8 cellular contexts compared by ENCODE assay signal in the genomic region with DNA sequence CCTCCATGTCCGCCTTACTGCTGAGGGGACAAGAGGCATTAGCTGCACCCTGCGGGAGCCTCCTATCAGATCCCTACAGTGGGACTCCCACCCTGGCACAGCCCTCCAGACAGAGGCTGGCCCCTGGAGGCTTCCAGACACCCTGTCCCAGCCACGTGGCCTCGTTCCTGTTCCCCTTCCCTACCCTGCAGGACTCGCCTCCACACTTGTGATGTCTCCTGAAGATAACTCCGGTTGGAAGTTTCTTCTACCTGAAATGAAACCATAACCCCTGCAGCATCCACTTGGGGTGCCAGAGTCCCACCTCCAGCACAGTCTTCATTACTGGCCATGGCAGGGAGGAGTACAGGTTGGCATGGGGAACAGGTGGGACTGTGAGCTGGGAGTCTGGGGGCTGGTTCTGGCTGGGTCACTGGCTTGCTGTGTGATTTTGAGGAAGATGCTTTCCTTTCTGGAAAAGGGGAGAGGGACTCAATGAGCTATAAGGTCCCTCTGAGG. TPM values are rescaled to one million over a fixed set of nuclear protein-coding genes. Genes with fewer than 3 reads are reported as not detected.
DNase-seq lines count a peak whose midpoint lies in the region; ATAC-seq and TF ChIP-seq lines count a peak whose summit lies in the region.

No MANE protein-coding gene starts in this region.

- CTCF ChIA-PET in BJ (lab: Yijun Ruan, JAX): interaction anchor here (1.0 to 6.5 kb wide), 11 partner anchors 9 to 95 kb away, joined by 3 to 79 read pairs (median 5); partner anchors contain the start of genes GGA1, LGALS1 and NOL12
- CTCF ChIA-PET in naive thymus-derived CD4-positive, alpha-beta T cell (lab: Charles Lee): interaction anchor here (0.6 to 20.3 kb wide), 6 partner anchors 5 to 405 kb away, joined by 3 to 292 read pairs (median 128); partner anchors contain the start of genes LGALS1, NOL12 and SH3BP1

- H3K79me2 ChIP-seq in Karpas-422 (ENCODE audit: low read length): no peaks in the 10 kb centered on the region

- H2AFZ ChIP-seq in Karpas-422 (ENCODE audit: low read length): no peak overlapping the region

- peaks cover 0 to 4% (median 0%) of the 10 kb centered on the region in 5 donors for H3K36me3 Mint-ChIP-seq in naive thymus-derived CD4-positive, alpha-beta T cell

- H3K9me2 ChIP-seq in Karpas-422 (replicated peaks; ENCODE audit: insufficient read depth, low read length): no peaks in the 10 kb centered on the region

- H3K4me3 ChIP-seq in BJ (ENCODE audit: low read depth, low read length) (no peak overlapping the region), Karpas-422 (ENCODE audit: low read length) (peak overlapping the region; percentile 48; the same call in 1 of the 2 replicates)
- H3K4me3 ChIP-seq in naive thymus-derived CD4-positive, alpha-beta T cell (ENCODE audit: low read length): peak overlapping the region; percentile 53

- peaks cover 22 to 66% (median 63%) of the 10 kb centered on the region in 7 donors for H3K4me1 Mint-ChIP-seq in naive thymus-derived CD4-positive, alpha-beta T cell

- H3K27ac Mint-ChIP-seq in naive thymus-derived CD4-positive, alpha-beta T cell: peak overlapping the region; percentile 86 to 98 (median 93)

- H3K9me3 Mint-ChIP-seq in naive thymus-derived CD4-positive, alpha-beta T cell: no peaks in the 10 kb centered on the region

- intact Hi-C loops in naive thymus-derived CD4-positive, alpha-beta T cell (cut with micrococcal nuclease): loop anchor here in 1 of 2 donors (5.0 kb wide), 1 partner anchor 113 kb away; no protein-coding TSS in a partner anchor

- no peak for ATAC-seq in naive thymus-derived CD4-positive, alpha-beta T cell
- no peak for ATAC-seq in GM21723 (IDR thresholded peaks at IDR 0.05; ENCODE audit: unreplicated experiment)

- POLR2A ChIA-PET in BJ (lab: Charles Lee): no interaction called here
- POLR2A ChIA-PET in naive thymus-derived CD4-positive, alpha-beta T cell (lab: Charles Lee): interaction anchor here (0.6 to 5.0 kb wide), 8 partner anchors 23 to 52 kb away, joined by 3 to 34 read pairs (median 5); partner anchors contain the start of genes LGALS1, NOL12 and PDXP

- H3K27me3 ChIP-seq in BJ (ENCODE audit: control insufficient read depth, insufficient read depth, low read length) (no peaks in the 10 kb centered on the region), Karpas-422 (ENCODE audit: low read length) (no peaks in the 10 kb centered on the region)
- no peaks in the 10 kb centered on the region for H3K27me3 ChIP-seq in naive thymus-derived CD4-positive, alpha-beta T cell (ENCODE audit: control insufficient read depth in 2 of 2, insufficient read depth in 2 of 2, low read length in 2 of 2)

- H3K4me1 ChIP-seq in Karpas-422 (ENCODE audit: low read length): peaks cover 53% of the 10 kb centered on the region
- peaks cover 53 to 74% of the 10 kb centered on the region in 2 donors for H3K4me1 ChIP-seq in naive thymus-derived CD4-positive, alpha-beta T cell (ENCODE audit: control insufficient read depth in 2 of 2, insufficient read depth in 2 of 2, low read length in 2 of 2)

- no peaks in the 10 kb centered on the region for H4K20me1 ChIP-seq in Karpas-422 (ENCODE audit: insufficient read depth, low read depth, low read length)

- in situ Hi-C loops in T47D (cut with HindIII; ENCODE audit: low pct_unique_long_range_greater_than_20kb, low sequenced_read_pairs): no loop called here

- peak overlapping the region; percentile 62 to 83 (median 74) for H3K4me3 Mint-ChIP-seq in naive thymus-derived CD4-positive, alpha-beta T cell

- peaks cover 4% of the 10 kb centered on the region for H3K36me3 ChIP-seq in BJ (ENCODE audit: control insufficient read depth, insufficient read depth, low read length)
- peaks cover 5% of the 10 kb centered on the region; the same call in 1 of the 2 replicates for H3K36me3 ChIP-seq in Karpas-422 (ENCODE audit: insufficient read depth, low read length)
- peaks cover 0 to 32% (median 0%) of the 10 kb centered on the region in 3 experiments for H3K36me3 ChIP-seq in naive thymus-derived CD4-positive, alpha-beta T cell (ENCODE audit: control insufficient read depth in 2 of 3, insufficient read depth in 3 of 3, low read length in 3 of 3)

- TF ChIP-seq CTCF in BJ (IDR thresholded peaks at IDR 0.05; ENCODE audit: insufficient read depth, low read depth, low read length): peak; percentile 43; the same call in 1 of the 2 replicates

- no peak for DNase-seq in BJ (ENCODE audit: low read depth)
- DNase-seq in Karpas-422: peak; percentile 70
- peak; percentile 43 to 62 for DNase-seq in T47D (ENCODE audit: low read depth in 1 of 2, low spot score in 1 of 2)
- no peak for DNase-seq in naive thymus-derived CD4-positive, alpha-beta T cell
- DNase-seq in NAMALWA (ENCODE audit: low spot score): no peak
- no peak for DNase-seq in GM19238 (ENCODE audit: insufficient read length, low spot score)
- no peak for DNase-seq in HCEC 1CT

- H3K9me3 ChIP-seq in Karpas-422 (ENCODE audit: low read length): no peaks in the 10 kb centered on the region
- H3K9me3 ChIP-seq in naive thymus-derived CD4-positive, alpha-beta T cell (ENCODE audit: control insufficient read depth in 2 of 3, low read length in 3 of 3): no peaks in the 10 kb centered on the region

- H3K9ac ChIP-seq in Karpas-422 (ENCODE audit: low read length): peak overlapping the region; percentile 63

- peak overlapping the region; percentile 90 for H3K27ac ChIP-seq in Karpas-422 (ENCODE audit: low read length)
- peak overlapping the region; percentile 71 for H3K27ac ChIP-seq in naive thymus-derived CD4-positive, alpha-beta T cell (ENCODE audit: low read depth, low read length)

- H3K4me2 ChIP-seq in Karpas-422 (ENCODE audit: low read depth, low read length, poor library complexity, severe bottlenecking): peak overlapping the region; percentile 57

- no peaks in the 10 kb centered on the region for H3K27me3 Mint-ChIP-seq in naive thymus-derived CD4-positive, alpha-beta T cell

RNA-seq across cellular contexts. Expression of gene SH3BP1, which starts 4.9 kb away (rescaled TPM):
- polyA plus RNA-seq in BJ (2011; rRNA removed): 4.7 and 5.8 TPM in 2 replicates
- 3.3 and 6.2 TPM in 2 replicates for polyA minus RNA-seq in BJ (2011; rRNA and poly(A)+ RNA removed)
- total RNA-seq in Karpas-422 (2014; rRNA removed; shearing (Covaris generic); ENCODE audit: low replicate concordance): 43.2 and 50.4 TPM in 2 replicates
- total RNA-seq in naive thymus-derived CD4-positive, alpha-beta T cell: 100 to 1,000 TPM in 2 of 5 experiments, 10 to 100 TPM in 3; 66.4 to 157 (median 89.2) TPM
- polyA plus RNA-seq in naive thymus-derived CD4-positive, alpha-beta T cell: 10 to 100 TPM; 12.9 to 23.0 TPM

RNA-seq across cellular contexts. Expression of gene PDXP, which starts 24.0 kb away (rescaled TPM):
- 16.4 and 24.0 TPM in 2 replicates for polyA plus RNA-seq in BJ (2011; rRNA removed)
- polyA minus RNA-seq in BJ (2011; rRNA and poly(A)+ RNA removed): 5.9 and 11.8 TPM in 2 replicates
- total RNA-seq in Karpas-422 (2014; rRNA removed; shearing (Covaris generic); ENCODE audit: low replicate concordance): 75.3 and 78.9 TPM in 2 replicates
- 10 to 100 TPM in 1 of 5 experiments, 1 to 10 TPM in 4; 3.9 to 27.4 (median 7.5) TPM for total RNA-seq in naive thymus-derived CD4-positive, alpha-beta T cell
- 1 to 10 TPM; 1.9 to 3.6 TPM for polyA plus RNA-seq in naive thymus-derived CD4-positive, alpha-beta T cell

RNA-seq across cellular contexts. Expression of gene GGA1, which starts 25.9 kb away (rescaled TPM):
- polyA plus RNA-seq in BJ (2011; rRNA removed): 22.5 and 34.6 TPM in 2 replicates
- 16.4 and 26.2 TPM in 2 replicates for polyA minus RNA-seq in BJ (2011; rRNA and poly(A)+ RNA removed)
- total RNA-seq in Karpas-422 (2014; rRNA removed; shearing (Covaris generic); ENCODE audit: low replicate concordance): 64.3 and 97.3 TPM in 2 replicates
- total RNA-seq in naive thymus-derived CD4-positive, alpha-beta T cell: 100 to 1,000 TPM in 3 of 5 experiments, 10 to 100 TPM in 2; 64.2 to 124 (median 102) TPM
- 10 to 100 TPM; 20.8 to 22.3 TPM for polyA plus RNA-seq in naive thymus-derived CD4-positive, alpha-beta T cell

RNA-seq across cellular contexts. Expression of gene LGALS1, which starts 40.9 kb away (rescaled TPM):
- polyA plus RNA-seq in BJ (2011; rRNA removed): 9,083 and 9,143 TPM in 2 replicates
- polyA minus RNA-seq in BJ (2011; rRNA and poly(A)+ RNA removed): 3,496 and 6,684 TPM in 2 replicates
- 288 and 308 TPM in 2 replicates for total RNA-seq in Karpas-422 (2014; rRNA removed; shearing (Covaris generic); ENCODE audit: low replicate concordance)
- 100 to 1,000 TPM in 2 of 5 experiments, 10 to 100 TPM in 3; 23.6 to 969 (median 54.4) TPM for total RNA-seq in naive thymus-derived CD4-positive, alpha-beta T cell
- polyA plus RNA-seq in naive thymus-derived CD4-positive, alpha-beta T cell: 10 to 100 TPM; 22.9 to 30.5 TPM

RNA-seq across cellular contexts. Expression of gene NOL12, which starts 51.6 kb away (rescaled TPM):
- 11.0 and 16.5 TPM in 2 replicates for polyA plus RNA-seq in BJ (2011; rRNA removed)
- 6.8 and 8.0 TPM in 2 replicates for polyA minus RNA-seq in BJ (2011; rRNA and poly(A)+ RNA removed)
- total RNA-seq in Karpas-422 (2014; rRNA removed; shearing (Covaris generic); ENCODE audit: low replicate concordance): 12.3 and 48.1 TPM in 2 replicates
- total RNA-seq in naive thymus-derived CD4-positive, alpha-beta T cell: 10 to 100 TPM; 32.8 to 52.5 (median 45.3) TPM
- polyA plus RNA-seq in naive thymus-derived CD4-positive, alpha-beta T cell: 10 to 100 TPM; 42.7 to 48.6 TPM

Comparison
In these comparisons a context has a peak if more than half of its experiments do, and no peak if none do; other contexts are left out.
1. DNase-seq: peak in Karpas-422 (single experiment) and T47D (2 of 2); none in BJ (single experiment), naive thymus-derived CD4-positive, alpha-beta T cell (0 of 9), NAMALWA (single experiment), GM19238 (single experiment) and HCEC 1CT (single experiment).